In genomic region chr5:180375955-180376354, GRCh38 we compare ENCODE assay signal across 6 cellular contexts.
"Had no signal": no experiment of that assay in that cellular context is flagged by ENCODE, and none has a peak within 500 bp of the region (broad histone marks: within the 10 kb centered on the region; RNA-seq: fewer than 3 reads in every experiment).

No MANE protein-coding gene starts in this region.

- DNase-seq: H9, HCEC 1CT, IMR-90, KG1 had no signal

- ATAC-seq: GM23338, K562 had no signal
